ENCODE assay signal across 23 cellular contexts in the genomic region with DNA sequence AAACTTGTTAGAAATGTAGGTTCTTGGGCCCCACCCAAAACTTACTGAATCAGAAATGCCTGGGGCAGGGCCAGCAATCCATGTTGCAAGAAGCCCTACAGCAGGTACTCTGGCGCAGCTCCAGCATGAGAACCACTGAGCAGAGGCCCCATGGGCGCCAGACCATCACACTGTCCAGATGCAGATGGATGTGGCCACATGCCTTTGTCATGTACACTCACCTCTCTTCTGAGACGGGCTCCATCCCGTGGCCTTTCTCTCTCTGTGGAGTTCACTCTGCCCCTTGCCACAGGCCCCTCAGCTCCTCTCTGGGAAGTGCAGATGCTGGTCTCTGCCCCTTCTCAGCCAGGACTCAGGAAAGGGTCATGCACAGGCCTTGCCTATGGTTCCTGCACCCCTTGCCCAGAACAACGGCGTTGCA. TPM values are rescaled to one million over a fixed set of nuclear protein-coding genes. Genes with fewer than 3 reads are reported as not detected.
DNase-seq lines count a peak whose midpoint lies in the region; ATAC-seq, FAIRE-seq and TF ChIP-seq lines count a peak whose summit lies in the region.
"Had no signal": no experiment of that assay in that cellular context is flagged by ENCODE, and none has a peak within 500 bp of the region (broad histone marks: within the 10 kb centered on the region; RNA-seq: fewer than 3 reads in every experiment).

No MANE protein-coding gene starts in this region.

- peaks cover 19 to 37% (median 33%) of the 10 kb centered on the region in 3 donors for H3K4me1 Mint-ChIP-seq in CD8-positive, alpha-beta memory T cell
- H3K4me1 Mint-ChIP-seq in nephron: peaks cover 18% of the 10 kb centered on the region
- peaks cover 9 to 23% (median 18%) of the 10 kb centered on the region in 4 donors for H3K4me1 Mint-ChIP-seq in naive thymus-derived CD8-positive, alpha-beta T cell

- no peaks in the 10 kb centered on the region for H3K27me3 ChIP-seq in CD8-positive, alpha-beta memory T cell (ENCODE audit: insufficient read depth, low read length, poor library complexity, severe bottlenecking)
- no peaks in the 10 kb centered on the region for H3K27me3 ChIP-seq in mammary epithelial cell (ENCODE audit: insufficient read depth, low read length)
- H3K27me3 ChIP-seq in colonic mucosa: no peaks in the 10 kb centered on the region
- H3K27me3 ChIP-seq: dorsolateral prefrontal cortex, hepatocyte, tibial artery had no signal

- H3K4me3 ChIP-seq in CD8-positive, alpha-beta memory T cell (ENCODE audit: low read length): no peak overlapping the region
- no peak overlapping the region for H3K4me3 ChIP-seq in mammary epithelial cell (replicated peaks in 1 of 3; ENCODE audit: insufficient read depth in 1 of 3, low read depth in 2 of 3, low read length in 3 of 3)
- no peak overlapping the region for H3K4me3 ChIP-seq in colonic mucosa
- H3K4me3 ChIP-seq: dorsolateral prefrontal cortex, hepatocyte, tibial artery had no signal

- H4K20me1 ChIP-seq in mammary epithelial cell (ENCODE audit: insufficient read depth, low read length): no peaks in the 10 kb centered on the region

- TF ChIP-seq CTCF in mammary epithelial cell (conservative IDR thresholded peaks at IDR 0.05 in 1 of 2, IDR thresholded peaks at IDR 0.05 in 1 of 2; ENCODE audit: extremely low read depth in 1 of 2, insufficient read depth in 1 of 2, low read depth in 1 of 2, low read length in 2 of 2) (no peak), nephron (IDR thresholded peaks at IDR 0.05; ENCODE audit: unreplicated experiment in 3 of 3) (no peak), colonic mucosa (IDR thresholded peaks at IDR 0.05) (no peak)

- peaks cover 0 to 3% (median 0%) of the 10 kb centered on the region in 3 donors for H3K36me3 Mint-ChIP-seq in CD8-positive, alpha-beta memory T cell
- H3K36me3 Mint-ChIP-seq in nephron (ENCODE audit: low read depth): no peaks in the 10 kb centered on the region
- no peaks in the 10 kb centered on the region for H3K36me3 Mint-ChIP-seq in naive thymus-derived CD8-positive, alpha-beta T cell

- H3K9ac ChIP-seq in mammary epithelial cell (ENCODE audit: insufficient read depth, low read length) (no peak overlapping the region), colonic mucosa (ENCODE audit: low read depth in 2 of 2, low read length in 2 of 2) (no peak overlapping the region)
- H3K9ac ChIP-seq: KMS-11 had no signal

- no peaks in the 10 kb centered on the region for H3K27me3 Mint-ChIP-seq in CD8-positive, alpha-beta memory T cell
- H3K27me3 Mint-ChIP-seq in nephron (ENCODE audit: low read depth): no peaks in the 10 kb centered on the region
- H3K27me3 Mint-ChIP-seq in naive thymus-derived CD8-positive, alpha-beta T cell: peaks cover 0 to 1% (median 0%) of the 10 kb centered on the region in 5 donors
- H3K27me3 Mint-ChIP-seq: stimulated activated naive CD8-positive, alpha-beta T cell treated with anti-CD3 and anti-CD28 coated beads, Interleukin-15, Interleukin-2, amounts not matched to agents 100 ng/mL and 50 ng/mL, for 24 hours had no signal

- H3K27ac ChIP-seq in CD8-positive, alpha-beta memory T cell (ENCODE audit: low read depth, low read length): no peak overlapping the region
- no peak overlapping the region for H3K27ac ChIP-seq in mammary epithelial cell (ENCODE audit: insufficient read depth, low read depth, low read length)
- H3K27ac ChIP-seq in colonic mucosa: no peak overlapping the region
- H3K27ac ChIP-seq: dorsolateral prefrontal cortex, hepatocyte, KMS-11, tibial artery had no signal

- POLR2A ChIA-PET in CD8-positive, alpha-beta memory T cell (lab: Charles Lee): no interaction called here
- POLR2A ChIA-PET in naive thymus-derived CD8-positive, alpha-beta T cell (lab: Charles Lee): no interaction called here

- peak overlapping the region in 4 of 7 donors; percentile 26 to 93 (median 42) for H3K4me3 Mint-ChIP-seq in CD8-positive, alpha-beta memory T cell
- peak overlapping the region; percentile 78 to 92 (median 91) for H3K4me3 Mint-ChIP-seq in nephron
- H3K4me3 Mint-ChIP-seq in naive thymus-derived CD8-positive, alpha-beta T cell: peak overlapping the region in 3 of 10 donors; percentile 85 to 93 (median 91)
- H3K4me3 Mint-ChIP-seq: stimulated activated naive CD8-positive, alpha-beta T cell treated with anti-CD3 and anti-CD28 coated beads, Interleukin-15, Interleukin-2, amounts not matched to agents 100 ng/mL and 50 ng/mL, for 24 hours had no signal

- no peak for DNase-seq in CD8-positive, alpha-beta memory T cell
- DNase-seq in M059J (ENCODE audit: low read depth) (peak; percentile 34), mammary epithelial cell (peak; percentile 27), GM19239 (ENCODE audit: insufficient read length, low spot score) (no peak), colonic mucosa (no peak)
- no peak for DNase-seq in naive thymus-derived CD8-positive, alpha-beta T cell
- DNase-seq: activated CD4-positive, alpha-beta T cell treated with anti-CD3 and anti-CD28 coated beads, Interleukin-2, amount 50 U/mL, for 48 hours; activated naive CD4-positive, alpha-beta T cell; central memory CD4-positive, alpha-beta T cell; DMS53; dorsolateral prefrontal cortex; NCI-H1694 treated with DMSO at 0.1 percent for 48 hours; NCI-H774; occipital lobe; stimulated activated CD4-positive, alpha-beta T cell treated with anti-CD3 and anti-CD28 coated beads, Interleukin-4, amount 100 ng/mL, for 24 hours; tibial artery had no signal

- H3K4me2 ChIP-seq in mammary epithelial cell (ENCODE audit: insufficient read depth, low read depth, low read length): no peak overlapping the region
- H3K4me2 ChIP-seq: hepatocyte, KMS-11 had no signal

- H3K79me2 ChIP-seq in mammary epithelial cell (ENCODE audit: insufficient read depth, low read length): peaks cover 26% of the 10 kb centered on the region

- no peak for FAIRE-seq in GM19239 (lab: Jason Lieb, UNC)

- CTCF ChIA-PET in CD8-positive, alpha-beta memory T cell (lab: Charles Lee): interaction anchor here (0.8 kb wide), 1 partner anchor 8 kb away, joined by 4 read pairs; no protein-coding TSS in a partner anchor
- CTCF ChIA-PET in mammary epithelial cell (lab: Charles Lee; ENCODE audit: low non-redundant PET): no interaction called here

- in situ Hi-C loops in mammary epithelial cell (cut with MboI; ENCODE audit: low sequenced_read_pairs in 2 of 2): loop anchor here in 1 of 2 donors (10.0 kb wide), 1 partner anchor 72 kb away; no protein-coding TSS in a partner anchor

- H3K36me3 ChIP-seq in CD8-positive, alpha-beta memory T cell (ENCODE audit: insufficient read depth, low read length): no peaks in the 10 kb centered on the region
- H3K36me3 ChIP-seq in mammary epithelial cell (ENCODE audit: insufficient read depth, low read length) (no peaks in the 10 kb centered on the region), colonic mucosa (no peaks in the 10 kb centered on the region)

- no peaks in the 10 kb centered on the region for H3K9me3 Mint-ChIP-seq in CD8-positive, alpha-beta memory T cell
- no peaks in the 10 kb centered on the region for H3K9me3 Mint-ChIP-seq in nephron
- H3K9me3 Mint-ChIP-seq in naive thymus-derived CD8-positive, alpha-beta T cell: no peaks in the 10 kb centered on the region
- H3K9me3 Mint-ChIP-seq: stimulated activated naive CD8-positive, alpha-beta T cell treated with anti-CD3 and anti-CD28 coated beads, Interleukin-15, Interleukin-2, amounts not matched to agents 100 ng/mL and 50 ng/mL, for 24 hours; WTC11 had no signal

- no peak overlapping the region for H2AFZ ChIP-seq in mammary epithelial cell (ENCODE audit: low read depth, low read length)
- H2AFZ ChIP-seq: hepatocyte had no signal

- dilution Hi-C loops in mammary epithelial cell (cut with HindIII; ENCODE audit: low sequenced_read_pairs): loop anchor here (5.0 to 10.0 kb wide), 2 partner anchors 80 to 392 kb away; no protein-coding TSS in a partner anchor

- H3K27ac Mint-ChIP-seq in CD8-positive, alpha-beta memory T cell: no peak overlapping the region
- H3K27ac Mint-ChIP-seq in nephron: no peak overlapping the region
- H3K27ac Mint-ChIP-seq in naive thymus-derived CD8-positive, alpha-beta T cell: no peak overlapping the region
- H3K27ac Mint-ChIP-seq: stimulated activated naive CD8-positive, alpha-beta T cell treated with anti-CD3 and anti-CD28 coated beads, Interleukin-15, Interleukin-2, amounts not matched to agents 100 ng/mL and 50 ng/mL, for 24 hours; WTC11 had no signal

- 100% methylated on average over 5 of the region's 6 CpGs for WGBS in mammary epithelial cell (ENCODE audit: low coverage, missing lambda C conversion rate)

- no TSS peak for BruUV-seq in mammary epithelial cell (replicated peaks; lab: Mats Ljungman, UMichigan)

- no peaks in the 10 kb centered on the region for H3K9me3 ChIP-seq in CD8-positive, alpha-beta memory T cell (ENCODE audit: low read length)
- H3K9me3 ChIP-seq in mammary epithelial cell (replicated peaks; ENCODE audit: insufficient read depth, low read length): no peaks in the 10 kb centered on the region
- no peaks in the 10 kb centered on the region for H3K9me3 ChIP-seq in colonic mucosa
- H3K9me3 ChIP-seq: tibial artery had no signal

- H3K4me1 ChIP-seq in CD8-positive, alpha-beta memory T cell (ENCODE audit: insufficient read depth, low read length): peaks cover 16% of the 10 kb centered on the region
- H3K4me1 ChIP-seq in mammary epithelial cell (ENCODE audit: insufficient read depth, low read length) (peaks cover 18% of the 10 kb centered on the region), colonic mucosa (peaks cover 7% of the 10 kb centered on the region)

- ATAC-seq in naive thymus-derived CD8-positive, alpha-beta T cell: no peak
- ATAC-seq: WTC11 had no signal

- intact Hi-C loops in mammary epithelial cell (cut with micrococcal nuclease) (loop anchor here (5.0 to 10.0 kb wide), 2 partner anchors 160 to 232 kb away; partner anchors contain the start of genes CASKIN1 and RNPS1), colonic mucosa (cut with DNase I) (loop anchor here (5.0 kb wide), 1 partner anchor 85 kb away; the partner anchor contains the start of gene ABCA3)

RNA-seq across cellular contexts. Expression of gene CCNF, which starts 2.3 kb away (rescaled TPM):
- total RNA-seq in CD8-positive, alpha-beta memory T cell: 10 to 100 TPM; 30.5 to 30.8 TPM
- polyA plus RNA-seq in CD8-positive, alpha-beta memory T cell: 2.6 TPM
- 34.3 and 53.2 TPM in 2 replicates for total RNA-seq in M059J (2014; rRNA removed; shearing (Covaris generic))
- total RNA-seq in mammary epithelial cell: 10 to 100 TPM in 1 of 2 donors, 1 to 10 TPM in 1; 5.7 to 22.7 TPM
- polyA plus RNA-seq in mammary epithelial cell: 21.4 TPM
- polyA minus RNA-seq in mammary epithelial cell: 76.4 TPM
- total RNA-seq in colonic mucosa: 10 to 100 TPM in 1 of 2 donors, 1 to 10 TPM in 1; 8.6 to 38.2 TPM
- total RNA-seq in naive thymus-derived CD8-positive, alpha-beta T cell: 1 to 10 TPM; 2.1 to 2.4 TPM
- polyA plus RNA-seq in naive thymus-derived CD8-positive, alpha-beta T cell: 1 to 10 TPM in 2 of 3 donors, under 1 TPM in 1; 0.59 to 2.0 (median 1.7) TPM

RNA-seq across cellular contexts. Expression of gene TEDC2, which starts 33.0 kb away (rescaled TPM):
- total RNA-seq in CD8-positive, alpha-beta memory T cell: 10 to 100 TPM; 32.1 to 34.2 TPM
- 0.56 TPM for polyA plus RNA-seq in CD8-positive, alpha-beta memory T cell
- 22.6 and 22.8 TPM in 2 replicates for total RNA-seq in M059J (2014; rRNA removed; shearing (Covaris generic))
- total RNA-seq in mammary epithelial cell (1 to 10 TPM; 1.8 to 7.2 TPM), colonic mucosa (10 to 100 TPM in 1 of 2 donors, 1 to 10 TPM in 1; 2.4 to 24.0 TPM)
- 6.5 TPM for polyA plus RNA-seq in mammary epithelial cell
- 8.1 TPM for polyA minus RNA-seq in mammary epithelial cell
- under 1 TPM in 1 of 2 experiments, not detected in 1; 0.96 TPM for total RNA-seq in naive thymus-derived CD8-positive, alpha-beta T cell
- polyA plus RNA-seq in naive thymus-derived CD8-positive, alpha-beta T cell: under 1 TPM in 2 of 3 donors, not detected in 1; 0.52 to 0.76 TPM

RNA-seq across cellular contexts. Expression of gene NTN3, which starts 44.1 kb away (rescaled TPM):
- total RNA-seq in CD8-positive, alpha-beta memory T cell: not detected
- not detected for polyA plus RNA-seq in CD8-positive, alpha-beta memory T cell
- total RNA-seq in M059J (2014; rRNA removed; shearing (Covaris generic)): 0.44 TPM in 1 of 2 replicates, not detected in the other
- under 1 TPM in 1 of 2 donors, not detected in 1; under 0.01 TPM for total RNA-seq in mammary epithelial cell
- polyA plus RNA-seq in mammary epithelial cell: not detected
- not detected for polyA minus RNA-seq in mammary epithelial cell
- not detected for total RNA-seq in colonic mucosa
- total RNA-seq in naive thymus-derived CD8-positive, alpha-beta T cell: not detected
- polyA plus RNA-seq in naive thymus-derived CD8-positive, alpha-beta T cell: not detected
- total RNA-seq: HT-29, SK-MEL-5 had no signal

RNA-seq across cellular contexts. Expression of gene TBC1D24, which starts 48.0 kb away (rescaled TPM):
- total RNA-seq in CD8-positive, alpha-beta memory T cell: 10 to 100 TPM; 28.3 to 32.7 TPM
- 3.5 TPM for polyA plus RNA-seq in CD8-positive, alpha-beta memory T cell
- 14.8 and 19.2 TPM in 2 replicates for total RNA-seq in M059J (2014; rRNA removed; shearing (Covaris generic))
- total RNA-seq in mammary epithelial cell (10 to 100 TPM; 11.4 to 12.3 TPM), colonic mucosa (10 to 100 TPM in 1 of 2 donors, 1 to 10 TPM in 1; 8.4 to 15.8 TPM)
- polyA plus RNA-seq in mammary epithelial cell: 5.6 TPM
- 8.3 TPM for polyA minus RNA-seq in mammary epithelial cell
- 10 to 100 TPM; 13.4 to 17.3 TPM for total RNA-seq in naive thymus-derived CD8-positive, alpha-beta T cell
- polyA plus RNA-seq in naive thymus-derived CD8-positive, alpha-beta T cell: 1 to 10 TPM; 2.6 to 3.0 (median 2.6) TPM

Comparison
In these comparisons a context has a peak if more than half of its experiments do, and no peak if none do; other contexts are left out.
1. DNase-seq: peak in M059J (single experiment) and mammary epithelial cell (single experiment); none in CD8-positive, alpha-beta memory T cell (0 of 5), GM19239 (single experiment), colonic mucosa (single experiment) and naive thymus-derived CD8-positive, alpha-beta T cell (0 of 10).